ENCODE assay signal across 19 cellular contexts in genomic region chr7:46996972-46997371, GRCh38.
"Had no signal": no experiment of that assay in that cellular context is flagged by ENCODE, and none has a peak within 500 bp of the region (broad histone marks: within the 10 kb centered on the region; RNA-seq: fewer than 3 reads in every experiment).

No MANE protein-coding gene starts in this region.

- H3K9me3 ChIP-seq: left lung had no signal

- H3K27ac ChIP-seq: left lung had no signal

- H3K36me3 ChIP-seq: left lung had no signal

- DNase-seq: activated CD4-positive, alpha-beta T cell treated with anti-CD3 and anti-CD28 coated beads for 1 hour; activated CD4-positive, alpha-beta T cell treated with anti-CD3 and anti-CD28 coated beads, Interleukin-2, amount 50 U/mL, for 1 hour; activated CD8-positive, alpha-beta T cell treated with anti-CD3 and anti-CD28 coated beads, Interleukin-2, amount 10 ng/mL, durations not matched to agents 7 days and 5 days; activated gamma-delta T cell treated with Interleukin-2 at 50 U/mL for 16 hours; aorta; caudate nucleus; effector CD8-positive, alpha-beta T cell; erythroblast; foreskin melanocyte; kidney; left lung; mammary epithelial cell; midbrain; natural killer cell; retina; stimulated activated CD4-positive, alpha-beta T cell treated with anti-CD3 and anti-CD28 coated beads, Interleukin-12 subunit alpha, Interleukin-12 subunit beta, amount 100 ng/mL, for 4 hours; stimulated activated CD4-positive, alpha-beta T cell treated with anti-CD3 and anti-CD28 coated beads, Interleukin-4, amount 100 ng/mL, for 4 hours; stimulated activated naive CD8-positive, alpha-beta T cell treated with anti-CD3 and anti-CD28 coated beads, Interleukin-15, Interleukin-2, amounts not matched to agents 100 U/mL and 50 U/mL, for 24 hours; T-helper 1 cell had no signal

- H3K4me3 ChIP-seq: left lung had no signal

- ATAC-seq: activated CD8-positive, alpha-beta T cell treated with anti-CD3 and anti-CD28 coated beads, Interleukin-2, amount 10 ng/mL, durations not matched to agents 7 days and 5 days; left lung; natural killer cell; stimulated activated naive CD8-positive, alpha-beta T cell treated with anti-CD3 and anti-CD28 coated beads, Interleukin-15, Interleukin-2, amounts not matched to agents 100 U/mL and 50 U/mL, for 24 hours had no signal

- H3K4me1 ChIP-seq: left lung had no signal

- H3K27me3 ChIP-seq: left lung had no signal
